17 cellular contexts compared by ENCODE assay signal in the genomic region with DNA sequence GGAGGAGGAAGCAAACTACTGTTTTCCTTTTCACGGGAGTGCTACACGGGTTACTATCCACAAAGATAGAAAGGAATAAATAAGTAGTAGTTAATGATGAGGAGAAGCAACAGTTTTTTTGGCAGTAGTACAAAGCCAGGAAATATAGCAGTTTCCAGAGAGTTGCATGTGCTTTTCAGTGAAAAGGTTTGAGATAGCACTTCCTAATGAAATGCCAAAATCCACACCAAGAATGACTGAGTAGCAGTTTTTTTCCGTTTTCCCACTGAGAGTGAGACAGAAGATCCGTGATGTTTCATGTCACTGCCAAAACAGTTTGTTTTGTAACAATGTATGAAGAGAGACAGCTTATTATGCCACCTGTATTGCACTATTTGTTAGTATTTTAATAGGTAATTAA.
DNase-seq lines count a peak whose midpoint lies in the region; ATAC-seq, FAIRE-seq and TF ChIP-seq lines count a peak whose summit lies in the region.
"Had no signal": no experiment of that assay in that cellular context is flagged by ENCODE, and none has a peak within 500 bp of the region (broad histone marks: within the 10 kb centered on the region; RNA-seq: fewer than 3 reads in every experiment).

No MANE protein-coding gene starts in this region.

- H3K4me3 ChIP-seq in right cardiac atrium (ENCODE audit: low read length) (no peak overlapping the region), left ventricle myocardium inferior (no peak overlapping the region), sigmoid colon (no peak overlapping the region)
- H3K4me3 ChIP-seq: BLaER1 had no signal

- intact Hi-C loops in right cardiac atrium (cut with DNase I): no loop called here
- intact Hi-C loops in left ventricle myocardium inferior (cut with micrococcal nuclease): no loop called here
- intact Hi-C loops in sigmoid colon (cut with DNase I): no loop called here

- 52% methylated on average over 4 of the region's 4 CpGs for WGBS in right cardiac atrium
- WGBS in sigmoid colon, 2 donors: 86 to 94% methylated on average over 4 of the region's 4 CpGs

- peak; percentile 35 for FAIRE-seq in endometrium (lab: Jason Lieb, UNC)
- FAIRE-seq: GM12892, GM18507, H1 had no signal

- no peaks in the 10 kb centered on the region for H3K27me3 ChIP-seq in right cardiac atrium (ENCODE audit: control insufficient read depth, insufficient read depth)
- H3K27me3 ChIP-seq in left ventricle myocardium inferior (ENCODE audit: low read depth): no peaks in the 10 kb centered on the region
- H3K27me3 ChIP-seq in sigmoid colon: no peaks in the 10 kb centered on the region
- H3K27me3 ChIP-seq: BLaER1 had no signal

- TF ChIP-seq POLR2A in sigmoid colon (IDR thresholded peaks at IDR 0.05): no peak

- no peak overlapping the region for H3K27ac ChIP-seq in right cardiac atrium (ENCODE audit: low read length)
- no peak overlapping the region for H3K27ac ChIP-seq in left ventricle myocardium inferior (replicated peaks)
- H3K27ac ChIP-seq in sigmoid colon: no peak overlapping the region
- H3K27ac ChIP-seq: BLaER1 had no signal

- DNase-seq in right cardiac atrium: no peak
- no peak for DNase-seq in left ventricle myocardium inferior
- peak; percentile 48 to 95 for DNase-seq in lung microvascular endothelial cell (ENCODE audit: low read depth in 2 of 2)
- no peak for DNase-seq in sigmoid colon
- DNase-seq: 8988T; CD4-positive, alpha-beta memory T cell; DMS153; DMS79; GDM1; H9 had no signal

- H3K9me3 ChIP-seq in right cardiac atrium (ENCODE audit: control insufficient read depth, low read length) (no peaks in the 10 kb centered on the region), left ventricle myocardium inferior (replicated peaks) (no peaks in the 10 kb centered on the region), sigmoid colon (no peaks in the 10 kb centered on the region)

- ATAC-seq in right cardiac atrium (peak; percentile 41 to 92), GM21367 (IDR thresholded peaks at IDR 0.05; ENCODE audit: unreplicated experiment) (no peak), GM19395 (IDR thresholded peaks at IDR 0.05; ENCODE audit: unreplicated experiment) (no peak)

- TF ChIP-seq CTCF in left ventricle myocardium inferior (IDR thresholded peaks at IDR 0.05; ENCODE audit: borderline replicate concordance) (no peak), sigmoid colon (IDR thresholded peaks at IDR 0.05) (no peak)

- no peak for TF ChIP-seq EP300 in sigmoid colon (IDR thresholded peaks at IDR 0.05)

- no peaks in the 10 kb centered on the region for H3K4me1 ChIP-seq in right cardiac atrium (ENCODE audit: control insufficient read depth, insufficient read depth, low read length)
- H3K4me1 ChIP-seq in left ventricle myocardium inferior: peaks cover 7% of the 10 kb centered on the region
- no peaks in the 10 kb centered on the region for H3K4me1 ChIP-seq in sigmoid colon
- H3K4me1 ChIP-seq: BLaER1 had no signal

- H3K36me3 ChIP-seq in left ventricle myocardium inferior: no peaks in the 10 kb centered on the region
- no peaks in the 10 kb centered on the region for H3K36me3 ChIP-seq in sigmoid colon
- H3K36me3 ChIP-seq: BLaER1 had no signal

Comparison
In these comparisons a context has a peak if more than half of its experiments do, and no peak if none do; other contexts are left out.
1. ATAC-seq: peak in right cardiac atrium (2 of 2); none in GM21367 (single experiment) and GM19395 (single experiment).
2. DNase-seq: peak in lung microvascular endothelial cell (2 of 2); none in right cardiac atrium (0 of 3), left ventricle myocardium inferior (single experiment) and sigmoid colon (single experiment).